11 cellular contexts compared by ENCODE assay signal in the genomic region with DNA sequence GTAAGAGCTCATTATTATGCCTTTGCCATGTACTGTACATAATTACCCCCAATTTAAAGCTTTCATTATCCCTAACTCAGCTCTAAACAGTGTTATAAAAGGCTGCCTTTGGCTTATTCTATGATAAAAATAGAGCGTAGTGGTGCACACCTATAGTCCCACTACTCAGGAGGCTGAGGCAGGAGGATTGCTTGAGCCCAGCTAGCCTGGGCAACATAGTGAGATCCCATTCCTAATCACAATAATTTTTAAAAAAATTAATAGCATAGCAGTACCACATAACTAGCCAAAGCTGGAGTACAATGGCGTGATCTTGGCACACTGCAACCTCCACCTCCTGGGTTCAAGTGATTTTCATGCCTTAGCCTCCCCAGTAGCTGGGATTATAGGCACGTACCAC.
"Had no signal": no experiment of that assay in that cellular context is flagged by ENCODE, and none has a peak within 500 bp of the region (broad histone marks: within the 10 kb centered on the region; RNA-seq: fewer than 3 reads in every experiment).

No MANE protein-coding gene starts in this region.

- H3K4me1 ChIP-seq: HAP-1 had no signal

- H3K4me1 Mint-ChIP-seq: GM23338, H9 had no signal

- H3K9me3 ChIP-seq: HAP-1 had no signal

- H3K9ac ChIP-seq: GM23248 had no signal

- ATAC-seq: GM23338, HCT116 had no signal

- FAIRE-seq: H1, H54 had no signal

- H3K27ac ChIP-seq: GM23248 had no signal

- H3K4me3 Mint-ChIP-seq: GM23338, H9, HFFc6 had no signal

- H3K4me2 ChIP-seq: GM23338 had no signal

- H3K4me3 ChIP-seq: GM23248, GM23338, HAP-1 had no signal

- DNase-seq: GM23248, GOT3, H7, H9, HCEC 1CT, HFFc6 had no signal

- H2AFZ ChIP-seq: GM23248, GM23338 had no signal

- H3K27ac Mint-ChIP-seq: GM23338, H9, HFFc6 had no signal

- H3K9me3 Mint-ChIP-seq: GM23338, H9, HFFc6 had no signal
